15 cellular contexts compared by ENCODE assay signal in the genomic region with DNA sequence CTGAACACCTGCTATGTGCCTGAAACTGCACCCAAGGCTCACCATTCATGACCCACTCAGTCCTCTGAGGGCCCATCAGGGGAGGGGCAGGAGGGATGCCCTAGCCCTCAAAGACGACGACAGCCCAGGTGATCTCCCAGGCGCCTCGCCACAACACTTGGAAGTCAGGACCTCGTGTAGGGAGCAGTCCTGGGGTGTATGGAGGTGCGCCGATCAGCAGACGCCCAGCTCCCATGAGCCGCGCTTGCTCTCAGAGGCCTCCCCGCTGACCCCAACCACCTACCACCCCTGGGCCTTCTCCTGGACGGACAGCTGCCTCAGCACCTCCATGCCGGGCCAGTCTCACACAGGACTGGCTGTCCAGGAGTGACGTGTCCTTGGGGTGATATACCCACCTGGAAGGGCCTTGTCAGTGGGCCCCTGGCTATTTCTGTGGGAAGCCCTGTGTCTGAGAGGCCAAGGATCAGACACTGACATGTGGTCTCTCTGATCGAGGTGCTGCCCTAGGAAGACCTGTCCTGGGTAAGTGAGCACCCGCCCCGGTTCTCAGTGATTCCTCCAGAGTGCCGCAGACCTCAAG. TPM values are rescaled to one million over a fixed set of nuclear protein-coding genes. Genes with fewer than 3 reads are reported as not detected.
A peak's percentile ranks its signal among the peaks of the same experiment; 100 is the strongest.
DNase-seq lines count a peak whose midpoint lies in the region; ATAC-seq and TF ChIP-seq lines count a peak whose summit lies in the region.
"Had no signal": no experiment of that assay in that cellular context is flagged by ENCODE, and none has a peak within 500 bp of the region (broad histone marks: within the 10 kb centered on the region; RNA-seq: fewer than 3 reads in every experiment).

No MANE protein-coding gene starts in this region.

- H3K4me1 ChIP-seq in mucosa of descending colon (ENCODE audit: low read depth): peaks cover 73% of the 10 kb centered on the region

- no peak overlapping the region for H3K4me3 ChIP-seq in mucosa of descending colon
- H3K4me3 ChIP-seq: heart left ventricle, right lobe of liver, suprapubic skin had no signal

- peaks cover 82% of the 10 kb centered on the region for H3K4me1 Mint-ChIP-seq in stimulated activated naive CD8-positive, alpha-beta T cell treated with anti-CD3 and anti-CD28 coated beads, Interleukin-15, Interleukin-2, amounts not matched to agents 100 ng/mL and 50 ng/mL, for 24 hours (ENCODE audit: low read depth)
- H3K4me1 Mint-ChIP-seq in stimulated activated naive CD8-positive, alpha-beta T cell treated with anti-CD3 and anti-CD28 coated beads, Interleukin-15, amount 100 ng/mL, for 72 hours: peaks cover 95% of the 10 kb centered on the region
- peaks cover 73% of the 10 kb centered on the region for H3K4me1 Mint-ChIP-seq in activated CD8-positive, alpha-beta T cell treated with anti-CD3 and anti-CD28 coated beads for 36 hours (ENCODE audit: low read depth)
- peaks cover 10% of the 10 kb centered on the region for H3K4me1 Mint-ChIP-seq in type B pancreatic cell (ENCODE audit: unreplicated experiment)

- H3K27ac Mint-ChIP-seq in stimulated activated naive CD8-positive, alpha-beta T cell treated with anti-CD3 and anti-CD28 coated beads, Interleukin-15, Interleukin-2, amounts not matched to agents 100 ng/mL and 50 ng/mL, for 24 hours: peak overlapping the region; percentile 100
- H3K27ac Mint-ChIP-seq in stimulated activated naive CD8-positive, alpha-beta T cell treated with anti-CD3 and anti-CD28 coated beads, Interleukin-15, amount 100 ng/mL, for 72 hours: no peak overlapping the region
- peak overlapping the region; percentile 98 for H3K27ac Mint-ChIP-seq in activated CD8-positive, alpha-beta T cell treated with anti-CD3 and anti-CD28 coated beads for 36 hours
- no peak overlapping the region for H3K27ac Mint-ChIP-seq in type B pancreatic cell
- H3K27ac Mint-ChIP-seq: HFFc6 had no signal

- no peaks in the 10 kb centered on the region for H3K27me3 Mint-ChIP-seq in stimulated activated naive CD8-positive, alpha-beta T cell treated with anti-CD3 and anti-CD28 coated beads, Interleukin-15, Interleukin-2, amounts not matched to agents 100 ng/mL and 50 ng/mL, for 24 hours
- H3K27me3 Mint-ChIP-seq in stimulated activated naive CD8-positive, alpha-beta T cell treated with anti-CD3 and anti-CD28 coated beads, Interleukin-15, amount 100 ng/mL, for 72 hours: no peaks in the 10 kb centered on the region
- H3K27me3 Mint-ChIP-seq in activated CD8-positive, alpha-beta T cell treated with anti-CD3 and anti-CD28 coated beads for 36 hours: no peaks in the 10 kb centered on the region
- no peaks in the 10 kb centered on the region for H3K27me3 Mint-ChIP-seq in type B pancreatic cell

- intact Hi-C loops in activated CD8-positive, alpha-beta T cell treated with anti-CD3 and anti-CD28 coated beads for 36 hours (cut with micrococcal nuclease): loop anchor here (2.0 kb wide), 1 partner anchor 225 kb away; no protein-coding TSS in a partner anchor
- intact Hi-C loops in mucosa of descending colon (cut with DNase I, micrococcal nuclease): loop anchor here in 1 of 2 donors (5.0 to 10.0 kb wide), 2 partner anchors 85 to 137 kb away; partner anchors contain the start of gene IL4R

- H3K4me3 Mint-ChIP-seq in stimulated activated naive CD8-positive, alpha-beta T cell treated with anti-CD3 and anti-CD28 coated beads, Interleukin-15, Interleukin-2, amounts not matched to agents 100 ng/mL and 50 ng/mL, for 24 hours: no peak overlapping the region
- no peak overlapping the region for H3K4me3 Mint-ChIP-seq in stimulated activated naive CD8-positive, alpha-beta T cell treated with anti-CD3 and anti-CD28 coated beads, Interleukin-15, amount 100 ng/mL, for 72 hours
- peak overlapping the region; percentile 72 for H3K4me3 Mint-ChIP-seq in activated CD8-positive, alpha-beta T cell treated with anti-CD3 and anti-CD28 coated beads for 36 hours
- H3K4me3 Mint-ChIP-seq in type B pancreatic cell: no peak overlapping the region
- H3K4me3 Mint-ChIP-seq: HFFc6 had no signal

- POLR2A ChIA-PET in activated CD8-positive, alpha-beta T cell treated with anti-CD3 and anti-CD28 coated beads for 36 hours (lab: Charles Lee): interaction anchor here (1.4 to 9.4 kb wide), 8 partner anchors 19 to 176 kb away, joined by 3 to 134 read pairs (median 10); partner anchors contain the start of gene NSMCE1

- H3K9me3 Mint-ChIP-seq in stimulated activated naive CD8-positive, alpha-beta T cell treated with anti-CD3 and anti-CD28 coated beads, Interleukin-15, Interleukin-2, amounts not matched to agents 100 ng/mL and 50 ng/mL, for 24 hours: no peaks in the 10 kb centered on the region
- no peaks in the 10 kb centered on the region for H3K9me3 Mint-ChIP-seq in stimulated activated naive CD8-positive, alpha-beta T cell treated with anti-CD3 and anti-CD28 coated beads, Interleukin-15, amount 100 ng/mL, for 72 hours
- no peaks in the 10 kb centered on the region for H3K9me3 Mint-ChIP-seq in activated CD8-positive, alpha-beta T cell treated with anti-CD3 and anti-CD28 coated beads for 36 hours
- no peaks in the 10 kb centered on the region for H3K9me3 Mint-ChIP-seq in type B pancreatic cell
- H3K9me3 Mint-ChIP-seq: HFFc6 had no signal

- no peaks in the 10 kb centered on the region for H3K36me3 ChIP-seq in mucosa of descending colon (ENCODE audit: low read depth)

- H3K36me3 Mint-ChIP-seq in stimulated activated naive CD8-positive, alpha-beta T cell treated with anti-CD3 and anti-CD28 coated beads, Interleukin-15, Interleukin-2, amounts not matched to agents 100 ng/mL and 50 ng/mL, for 24 hours (ENCODE audit: low read depth): peaks cover 46% of the 10 kb centered on the region
- peaks cover 61% of the 10 kb centered on the region for H3K36me3 Mint-ChIP-seq in activated CD8-positive, alpha-beta T cell treated with anti-CD3 and anti-CD28 coated beads for 36 hours (ENCODE audit: low read depth)
- no peaks in the 10 kb centered on the region for H3K36me3 Mint-ChIP-seq in type B pancreatic cell

- no peak for DNase-seq in stimulated activated naive CD8-positive, alpha-beta T cell treated with anti-CD3 and anti-CD28 coated beads, Interleukin-15, amount 100 ng/mL, for 72 hours
- DNase-seq in activated CD8-positive, alpha-beta T cell treated with anti-CD3 and anti-CD28 coated beads for 36 hours: no peak
- DNase-seq in mucosa of descending colon (peak in 2 of 3 donors; percentile 42 to 62), type B pancreatic cell (ENCODE audit: extremely low spot score, unreplicated experiment) (no peak), H4 (ENCODE audit: low spot score) (no peak)
- DNase-seq: DMS53, HFFc6, mesendoderm, NCI-H226, nucleus accumbens had no signal

- no peak for ATAC-seq in stimulated activated naive CD8-positive, alpha-beta T cell treated with anti-CD3 and anti-CD28 coated beads, Interleukin-15, amount 100 ng/mL, for 72 hours
- no peak for ATAC-seq in activated CD8-positive, alpha-beta T cell treated with anti-CD3 and anti-CD28 coated beads for 36 hours
- ATAC-seq in mucosa of descending colon: no peak
- no peak for ATAC-seq in GM21717 (IDR thresholded peaks at IDR 0.05; ENCODE audit: unreplicated experiment)

- CTCF ChIA-PET in activated CD8-positive, alpha-beta T cell treated with anti-CD3 and anti-CD28 coated beads for 36 hours (lab: Charles Lee): interaction anchor here (0.9 to 13.1 kb wide), 19 partner anchors 9 to 221 kb away, joined by 3 to 203 read pairs (median 5); partner anchors contain the start of genes KDM8 and NSMCE1

- TF ChIP-seq CTCF in activated CD8-positive, alpha-beta T cell treated with anti-CD3 and anti-CD28 coated beads for 36 hours (IDR thresholded peaks at IDR 0.05): no peak
- TF ChIP-seq CTCF in mucosa of descending colon (IDR thresholded peaks at IDR 0.05) (no peak), type B pancreatic cell (conservative IDR thresholded peaks at IDR 0.05) (no peak)

- no peaks in the 10 kb centered on the region for H3K9me3 ChIP-seq in mucosa of descending colon
- H3K9me3 ChIP-seq: heart left ventricle, right lobe of liver, suprapubic skin had no signal

RNA-seq across cellular contexts. Expression of gene KDM8, which starts 26.7 kb away (rescaled TPM):
- total RNA-seq in activated CD8-positive, alpha-beta T cell treated with anti-CD3 and anti-CD28 coated beads for 36 hours: 10 to 100 TPM; 10.9 to 12.7 TPM
- total RNA-seq in mucosa of descending colon (10 to 100 TPM in 1 of 3 donors, 1 to 10 TPM in 2; 8.7 to 12.9 (median 8.9) TPM), type B pancreatic cell (ENCODE audit: low replicate concordance) (6.3 and 11.1 TPM in 2 replicates)
- total RNA-seq in H4 (2014; rRNA removed; shearing (Covaris generic)): 3.6 and 5.0 TPM in 2 replicates

RNA-seq across cellular contexts. Expression of gene NSMCE1, which starts 38.6 kb away (rescaled TPM):
- 100 to 1,000 TPM; 150 to 156 TPM for total RNA-seq in activated CD8-positive, alpha-beta T cell treated with anti-CD3 and anti-CD28 coated beads for 36 hours
- total RNA-seq in mucosa of descending colon (10 to 100 TPM; 39.3 to 50.1 (median 48.9) TPM), type B pancreatic cell (ENCODE audit: low replicate concordance) (27.1 and 33.3 TPM in 2 replicates)
- 49.4 and 52.6 TPM in 2 replicates for total RNA-seq in H4 (2014; rRNA removed; shearing (Covaris generic))

Comparison
In these comparisons a context has a peak if more than half of its experiments do, and no peak if none do; other contexts are left out.
1. H3K27ac Mint-ChIP-seq: peak in stimulated activated naive CD8-positive, alpha-beta T cell treated with anti-CD3 and anti-CD28 coated beads, Interleukin-15, Interleukin-2, amounts not matched to agents 100 ng/mL and 50 ng/mL, for 24 hours (single experiment) and activated CD8-positive, alpha-beta T cell treated with anti-CD3 and anti-CD28 coated beads for 36 hours (single experiment); none in stimulated activated naive CD8-positive, alpha-beta T cell treated with anti-CD3 and anti-CD28 coated beads, Interleukin-15, amount 100 ng/mL, for 72 hours (0 of 2) and type B pancreatic cell (single experiment).
2. DNase-seq: peak in mucosa of descending colon (2 of 3); none in stimulated activated naive CD8-positive, alpha-beta T cell treated with anti-CD3 and anti-CD28 coated beads, Interleukin-15, amount 100 ng/mL, for 72 hours (0 of 2), activated CD8-positive, alpha-beta T cell treated with anti-CD3 and anti-CD28 coated beads for 36 hours (single experiment), type B pancreatic cell (single experiment) and H4 (single experiment).